Comparison of ENCODE assay signal across 14 cellular contexts in genomic region chr10:31262672-31263071, GRCh38. TPM values are rescaled to one million over a fixed set of nuclear protein-coding genes. Genes with fewer than 3 reads are reported as not detected.
DNase-seq lines count a peak whose midpoint lies in the region; ATAC-seq and TF ChIP-seq lines count a peak whose summit lies in the region.
"Had no signal": no experiment of that assay in that cellular context is flagged by ENCODE, and none has a peak within 500 bp of the region (broad histone marks: within the 10 kb centered on the region; RNA-seq: fewer than 3 reads in every experiment).

No MANE protein-coding gene starts in this region.

- intact Hi-C loops in ascending aorta (cut with DNase I) (loop anchor here (5.0 kb wide), 3 partner anchors 130 to 230 kb away; partner anchors contain the start of gene ZNF438), left cardiac atrium (cut with DNase I) (no loop called here)

- CTCF ChIA-PET in HEK293T (lab: Yijun Ruan, JAX), result no interaction called here

- H3K4me2 ChIP-seq in skeletal muscle satellite cell (ENCODE audit: low read length), result peak overlapping the region; percentile 78
- H3K4me2 ChIP-seq: GM23338 had no signal

- TF ChIP-seq CTCF in ascending aorta (IDR thresholded peaks at IDR 0.05), result no peak

- ATAC-seq in left cardiac atrium (peak; percentile 86 to 89), GM21528 (IDR thresholded peaks at IDR 0.05; ENCODE audit: low FRiP score, unreplicated experiment) (no peak)
- ATAC-seq: GM23338; stimulated activated naive B cell treated with anti-CD40 and anti-IgM and Interleukin-4, amounts not matched to agents 10 μg/mL and 1 μg/mL and 100 μg/mL, for 72 hours had no signal

- POLR2A ChIA-PET in HEK293T (lab: Yijun Ruan, JAX), result no interaction called here

- H3K9me3 ChIP-seq in ascending aorta, result no peaks in the 10 kb centered on the region
- H3K9me3 ChIP-seq in skeletal muscle satellite cell (replicated peaks; ENCODE audit: low read length), result no peaks in the 10 kb centered on the region

- peaks cover 0 to 17% of the 10 kb centered on the region in 2 donors for H3K4me1 ChIP-seq in ascending aorta
- peaks cover 37% of the 10 kb centered on the region for H3K4me1 ChIP-seq in skeletal muscle satellite cell (ENCODE audit: control insufficient read depth, insufficient read depth, low read length)

- peak; percentile 84 for DNase-seq in EH (ENCODE audit: low read depth)
- DNase-seq in ascending aorta (ENCODE audit: low spot score in 2 of 2), result no peak
- peak; percentile 23 for DNase-seq in left cardiac atrium
- no peak for DNase-seq in T-helper 9 cell
- no peak for DNase-seq in NCI-H510A (lab: John Stamatoyannopoulos, UW)
- DNase-seq in HEK293T (ENCODE audit: extremely low spot score), result no peak
- DNase-seq: activated CD4-positive, alpha-beta T cell treated with anti-CD3 and anti-CD28 coated beads, Interleukin-2, amount 50 U/mL, for 1 hour; NCI-H2227 treated with DMSO at 0.1 percent for 48 hours; stimulated activated CD4-positive, alpha-beta T cell treated with anti-CD3 and anti-CD28 coated beads, Interleukin-4, amount 100 ng/mL, for 24 hours; stimulated activated naive B cell treated with anti-CD40 and anti-IgM and Interleukin-4, amounts not matched to agents 10 μg/mL and 1 μg/mL and 100 μg/mL, for 72 hours had no signal

- H3K4me3 ChIP-seq in ascending aorta (peak overlapping the region in 1 of 2 donors; percentile 41), skeletal muscle satellite cell (ENCODE audit: low read length) (peak overlapping the region; percentile 48)
- H3K4me3 ChIP-seq: GM23338 had no signal

- peak overlapping the region; percentile 77 for H3K9ac ChIP-seq in skeletal muscle satellite cell (ENCODE audit: low read depth, low read length)

- peak overlapping the region; percentile 60 to 71 for H3K27ac ChIP-seq in ascending aorta
- H3K27ac ChIP-seq: C4-2B had no signal

- no peaks in the 10 kb centered on the region for H3K36me3 ChIP-seq in ascending aorta
- no peaks in the 10 kb centered on the region for H3K36me3 ChIP-seq in skeletal muscle satellite cell (ENCODE audit: insufficient read depth, low read length)

- H3K27me3 ChIP-seq in ascending aorta (no peaks in the 10 kb centered on the region), skeletal muscle satellite cell (ENCODE audit: control insufficient read depth, insufficient read depth, low read length) (no peaks in the 10 kb centered on the region)

TF ChIP-seq in HEK293T, 16 proteins besides CTCF, POLR2A, EP300 and RAD21:
- TF ChIP-seq ARNT (IDR thresholded peaks at IDR 0.05) (no peak), L3MBTL2 (conservative IDR thresholded peaks at IDR 0.05) (no peak), PKNOX1 (IDR thresholded peaks at IDR 0.05) (no peak), ELF4 (IDR thresholded peaks at IDR 0.05) (no peak), FOXM1 (IDR thresholded peaks at IDR 0.05; ENCODE audit: borderline replicate concordance) (no peak), TARDBP (IDR thresholded peaks at IDR 0.05) (no peak), CTBP1 (IDR thresholded peaks at IDR 0.05; ENCODE audit: borderline replicate concordance) (no peak), SUZ12 (IDR thresholded peaks at IDR 0.05) (no peak), NFRKB (IDR thresholded peaks at IDR 0.05) (no peak), LEF1 (IDR thresholded peaks at IDR 0.05; ENCODE audit: borderline replicate concordance) (no peak)
TF ChIP-seq in HEK293T: peak in this region for 0.

RNA-seq across cellular contexts. Expression of gene ZEB1, which starts 56.3 kb away (rescaled TPM):
- total RNA-seq in ascending aorta (77.3 TPM), left cardiac atrium (10 to 100 TPM; 63.7 to 74.7 TPM)
- total RNA-seq in skeletal muscle satellite cell (2012; rRNA removed), result 58.8 and 80.6 TPM in 2 replicates

Comparison
In these comparisons a context has a peak if more than half of its experiments do, and no peak if none do; other contexts are left out.
1. DNase-seq: peak in EH (single experiment) and left cardiac atrium (single experiment); none in ascending aorta (0 of 2), T-helper 9 cell (single experiment), NCI-H510A (single experiment) and HEK293T (single experiment).